8 cellular contexts compared by ENCODE assay signal in genomic region chr9:78032599-78033457, GRCh38. TPM values are rescaled to one million over a fixed set of nuclear protein-coding genes. Genes with fewer than 3 reads are reported as not detected.
DNase-seq lines count a peak whose midpoint lies in the region; ATAC-seq, FAIRE-seq and TF ChIP-seq lines count a peak whose summit lies in the region.

No MANE protein-coding gene starts in this region.

- peak overlapping the region; percentile 93 for H2AFZ ChIP-seq in neuron (ENCODE audit: low read depth, low read length)

- TF ChIP-seq POLR2A in GM12891 (IDR thresholded peaks at IDR 0.05; ENCODE audit: low read depth, low read length): no peak

- peak overlapping the region; percentile 89 for H3K4me3 ChIP-seq in RWPE2 (ENCODE audit: severe bottlenecking)
- H3K4me3 ChIP-seq in neuron (ENCODE audit: low read length): peak overlapping the region; percentile 72

- H3K36me3 ChIP-seq in RWPE2 (ENCODE audit: low read depth) (no peaks in the 10 kb centered on the region), neuron (ENCODE audit: insufficient read depth, low read length) (no peaks in the 10 kb centered on the region)

- peak; percentile 13; the same call in 2 of the 3 replicates for ATAC-seq in RWPE2 (ENCODE audit: low read depth)

- H3K9me3 ChIP-seq in RWPE2 (ENCODE audit: severe bottlenecking): no peaks in the 10 kb centered on the region
- H3K9me3 ChIP-seq in neuron (ENCODE audit: low read length): no peaks in the 10 kb centered on the region

- H3K27me3 ChIP-seq in RWPE2 (ENCODE audit: insufficient read depth, poor library complexity, severe bottlenecking) (no peaks in the 10 kb centered on the region), neuron (ENCODE audit: insufficient read depth, low read length) (no peaks in the 10 kb centered on the region)

- H3K4me1 ChIP-seq in RWPE2 (ENCODE audit: insufficient read depth, poor library complexity, severe bottlenecking): peaks cover 23% of the 10 kb centered on the region
- peaks cover 25% of the 10 kb centered on the region for H3K4me1 ChIP-seq in neuron (ENCODE audit: insufficient read depth, low read length)

- no peak for FAIRE-seq in GM12891 (lab: Jason Lieb, UNC)

- no peak for TF ChIP-seq CTCF in RWPE2 (IDR thresholded peaks at IDR 0.05; ENCODE audit: poor library complexity, severe bottlenecking)

- peak; percentile 10 for DNase-seq in NCI-H2196 (lab: John Stamatoyannopoulos, UW; ENCODE audit: unreplicated experiment)
- DNase-seq in NCI-H2196 treated with DMSO at 0.1 percent for 48 hours (lab: John Stamatoyannopoulos, UW; ENCODE audit: unreplicated experiment): no peak
- no peak for DNase-seq in RWPE2 (ENCODE audit: low spot score)
- DNase-seq in epithelial cell of prostate (ENCODE audit: low read depth, low spot score): no peak
- no peak for DNase-seq in GM12891 (ENCODE audit: insufficient read length, low spot score)
- no peak for DNase-seq in NOMO-1 treated with dmso at 0.1 percent for 144 hours (lab: John Stamatoyannopoulos, UW; ENCODE audit: unreplicated experiment)
- DNase-seq in NCI-H1092 (lab: John Stamatoyannopoulos, UW): no peak

- H3K27ac ChIP-seq in RWPE2 (ENCODE audit: poor library complexity, severe bottlenecking) (peak overlapping the region; percentile 84), epithelial cell of prostate (peak overlapping the region; percentile 87)

TF ChIP-seq in GM12891, 5 proteins besides CTCF, POLR2A, EP300 and RAD21:
- TF ChIP-seq TAF1 (IDR thresholded peaks at IDR 0.05; ENCODE audit: low read depth, low read length): no peak
- TF ChIP-seq POLR2AphosphoS5 (IDR thresholded peaks at IDR 0.05; ENCODE audit: low read depth, low read length): no peak
- TF ChIP-seq SPI1 (IDR thresholded peaks at IDR 0.05; ENCODE audit: low read depth, low read length): no peak
- no peak for TF ChIP-seq POU2F2 (IDR thresholded peaks at IDR 0.05; ENCODE audit: low read depth, low read length)
- no peak for TF ChIP-seq PAX5 (IDR thresholded peaks at IDR 0.05; ENCODE audit: insufficient read depth, low read length, severe bottlenecking)

RNA-seq across cellular contexts. Expression of gene GNAQ, which starts 1.2 kb away (rescaled TPM):
- 0.18 TPM for polyA plus RNA-seq in GM12891 (2012; ENCODE audit: low read depth, missing spikeins)
